In the genomic region with DNA sequence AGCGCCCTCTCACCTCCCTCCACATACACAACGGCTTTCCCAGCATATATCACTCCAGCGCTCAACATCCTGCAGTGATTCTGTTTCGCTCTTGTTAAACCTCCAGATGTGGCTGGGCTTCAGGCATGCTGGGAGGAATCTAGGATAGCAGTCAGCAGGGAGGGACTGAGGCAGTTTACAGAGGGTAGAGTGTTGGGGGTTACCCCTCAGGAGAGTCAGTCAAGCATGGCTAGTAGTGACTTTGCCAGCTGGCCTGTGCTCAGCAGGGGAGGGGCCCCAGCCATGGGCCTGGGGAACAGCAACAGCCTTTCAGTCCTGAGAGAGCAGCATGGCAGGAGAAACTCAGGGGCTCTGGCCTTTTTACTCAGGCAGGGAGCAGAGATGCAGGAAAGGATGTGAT, we compare ENCODE assay signal across 14 cellular contexts.
DNase-seq lines count a peak whose midpoint lies in the region; ATAC-seq and TF ChIP-seq lines count a peak whose summit lies in the region.
"Had no signal": no experiment of that assay in that cellular context is flagged by ENCODE, and none has a peak within 500 bp of the region (broad histone marks: within the 10 kb centered on the region; RNA-seq: fewer than 3 reads in every experiment).

No MANE protein-coding gene starts in this region.

- H3K9me3 Mint-ChIP-seq in brain (no peaks in the 10 kb centered on the region), mesothelial cell of epicardium (peaks cover 4% of the 10 kb centered on the region)

- no peaks in the 10 kb centered on the region for H3K36me3 ChIP-seq in GM06990 (ENCODE audit: control insufficient read depth, insufficient read depth, low read length)
- H3K36me3 ChIP-seq in mucosa of descending colon (ENCODE audit: low read depth) = no peaks in the 10 kb centered on the region
- H3K36me3 ChIP-seq: breast epithelium had no signal

- H3K36me3 Mint-ChIP-seq in brain (no peaks in the 10 kb centered on the region), mesothelial cell of epicardium (no peaks in the 10 kb centered on the region)

- peaks cover 36% of the 10 kb centered on the region for H3K4me1 Mint-ChIP-seq in brain
- H3K4me1 Mint-ChIP-seq in mesothelial cell of epicardium = peaks cover 34% of the 10 kb centered on the region

- DNase-seq in GM06990 (ENCODE audit: extremely low read depth, insufficient read length) (peak; percentile 5), NCI-H146 treated with DMSO at 0.1 percent for 48 hours (lab: John Stamatoyannopoulos, UW; ENCODE audit: unreplicated experiment) (peak; percentile 29), mesothelial cell of epicardium (ENCODE audit: low spot score in 2 of 2, unreplicated experiment in 2 of 2) (no peak), omental fat pad (ENCODE audit: low spot score) (no peak), HCEC 1CT (no peak), mucosa of descending colon (no peak), T-helper 9 cell (no peak)
- DNase-seq: activated naive CD4-positive, alpha-beta T cell treated with anti-CD3 and anti-CD28 coated beads for 36 hours; effector memory CD8-positive, alpha-beta T cell; foreskin fibroblast; NCI-H187 treated with DMSO at 0.1 percent for 48 hours; OCI-M1 had no signal

- no peak overlapping the region for H3K4me3 Mint-ChIP-seq in brain
- no peak overlapping the region for H3K4me3 Mint-ChIP-seq in mesothelial cell of epicardium
- H3K4me3 Mint-ChIP-seq: activated naive CD4-positive, alpha-beta T cell treated with anti-CD3 and anti-CD28 coated beads for 36 hours; effector memory CD8-positive, alpha-beta T cell had no signal

- H3K9me3 ChIP-seq in mucosa of descending colon = no peaks in the 10 kb centered on the region
- H3K9me3 ChIP-seq: breast epithelium had no signal

- TF ChIP-seq CTCF in GM06990 (IDR thresholded peaks at IDR 0.05; ENCODE audit: insufficient read depth, low read length, poor library complexity, severe bottlenecking) (no peak), brain (conservative IDR thresholded peaks at IDR 0.05) (no peak), mesothelial cell of epicardium (IDR thresholded peaks at IDR 0.05; ENCODE audit: unreplicated experiment) (no peak), omental fat pad (IDR thresholded peaks at IDR 0.05) (no peak), mucosa of descending colon (IDR thresholded peaks at IDR 0.05) (no peak)

- no peaks in the 10 kb centered on the region; the same call in 1 of the 2 replicates for H3K27me3 ChIP-seq in GM06990 (replicated peaks; ENCODE audit: control insufficient read depth, insufficient read depth, low read length)
- H3K27me3 ChIP-seq: breast epithelium had no signal

- H3K4me1 ChIP-seq in mucosa of descending colon (ENCODE audit: low read depth) = no peaks in the 10 kb centered on the region
- H3K4me1 ChIP-seq: breast epithelium had no signal

- H3K27me3 Mint-ChIP-seq in brain = peaks cover 3% of the 10 kb centered on the region
- H3K27me3 Mint-ChIP-seq in mesothelial cell of epicardium (ENCODE audit: low read depth) = no peaks in the 10 kb centered on the region
- H3K27me3 Mint-ChIP-seq: effector memory CD8-positive, alpha-beta T cell had no signal

- peak overlapping the region in 4 of 5 experiments; percentile 15 to 72 (median 44) for H3K27ac Mint-ChIP-seq in brain
- peak overlapping the region; percentile 55 for H3K27ac Mint-ChIP-seq in mesothelial cell of epicardium
- H3K27ac Mint-ChIP-seq: activated naive CD4-positive, alpha-beta T cell treated with anti-CD3 and anti-CD28 coated beads for 36 hours; effector memory CD8-positive, alpha-beta T cell had no signal

- no peak overlapping the region for H3K4me3 ChIP-seq in GM06990 (replicated peaks; ENCODE audit: low read depth, low read length)
- no peak overlapping the region for H3K4me3 ChIP-seq in mucosa of descending colon
- H3K4me3 ChIP-seq: breast epithelium had no signal

- intact Hi-C loops in mucosa of descending colon (cut with DNase I, micrococcal nuclease) = no loop called here

- ATAC-seq in omental fat pad (ENCODE audit: low FRiP score) = no peak
- ATAC-seq in mucosa of descending colon = no peak
- ATAC-seq: effector memory CD8-positive, alpha-beta T cell had no signal

Comparison
In these comparisons a context has a peak if more than half of its experiments do, and no peak if none do; other contexts are left out.
1. DNase-seq: peak in GM06990 (single experiment) and NCI-H146 treated with DMSO at 0.1 percent for 48 hours (single experiment); none in mesothelial cell of epicardium (0 of 2), omental fat pad (single experiment), HCEC 1CT (single experiment), mucosa of descending colon (0 of 3) and T-helper 9 cell (single experiment).